Comparison of ENCODE assay signal across 27 cellular contexts in the genomic region with DNA sequence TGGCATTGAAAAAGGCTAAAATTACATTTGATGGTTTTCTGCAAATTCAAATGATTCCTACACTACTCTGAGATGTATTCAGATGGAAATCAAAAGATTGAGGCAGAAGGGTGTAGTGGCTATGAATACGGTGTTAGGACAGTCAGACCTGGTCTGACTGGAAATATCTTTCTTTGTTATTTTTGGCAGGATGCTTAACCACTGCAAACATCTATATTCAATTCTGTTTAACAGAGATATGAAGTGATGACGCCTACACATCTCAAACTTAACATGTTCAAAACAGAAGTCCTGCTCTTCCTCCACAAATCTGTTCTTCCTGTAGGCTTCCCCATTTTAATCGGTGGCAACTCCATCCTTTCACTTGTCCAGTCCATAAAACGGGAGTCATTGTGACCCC.
"Had no signal": no experiment of that assay in that cellular context is flagged by ENCODE, and none has a peak within 500 bp of the region (broad histone marks: within the 10 kb centered on the region; RNA-seq: fewer than 3 reads in every experiment).

No MANE protein-coding gene starts in this region.

- H3K27me3 Mint-ChIP-seq: activated CD4-positive, alpha-beta memory T cell treated with anti-CD3 and anti-CD28 coated beads, Interleukin-2, amount 10 ng/mL, durations not matched to agents 7 days and 5 days; activated CD4-positive, alpha-beta T cell treated with anti-CD3 and anti-CD28 coated beads for 36 hours; activated naive CD4-positive, alpha-beta T cell treated with anti-CD3 and anti-CD28 coated beads, Interleukin-2, amount 10 ng/mL, durations not matched to agents 7 days and 5 days had no signal

- H3K27ac ChIP-seq: KMS-11, SJCRH30, WERI-Rb-1 had no signal

- H3K9me3 Mint-ChIP-seq: activated CD4-positive, alpha-beta memory T cell treated with anti-CD3 and anti-CD28 coated beads, Interleukin-2, amount 10 ng/mL, durations not matched to agents 7 days and 5 days; activated naive CD4-positive, alpha-beta T cell treated with anti-CD3 and anti-CD28 coated beads, Interleukin-2, amount 10 ng/mL, durations not matched to agents 7 days and 5 days; activated naive CD8-positive, alpha-beta T cell treated with anti-CD3 and anti-CD28 coated beads for 36 hours; activated T-helper 2 cell treated with anti-CD3 and anti-CD28 coated beads, Interferon-gamma antibody, Interleukin-2, Interleukin-4, amounts not matched to agents 10 μg/mL and 5 μg/mL and 100 μg/mL, durations not matched to agents 14 hours and 24 hours and 36 hours had no signal

- H3K27me3 ChIP-seq: SJCRH30 had no signal

- H3K9me3 ChIP-seq: SJCRH30, SK-N-SH had no signal

- H3K27ac Mint-ChIP-seq: activated CD4-positive, alpha-beta memory T cell treated with anti-CD3 and anti-CD28 coated beads, Interleukin-2, amount 10 ng/mL, durations not matched to agents 7 days and 5 days; activated CD4-positive, alpha-beta T cell treated with anti-CD3 and anti-CD28 coated beads for 36 hours; activated naive CD4-positive, alpha-beta T cell treated with anti-CD3 and anti-CD28 coated beads, Interleukin-2, amount 10 ng/mL, durations not matched to agents 7 days and 5 days; activated naive CD8-positive, alpha-beta T cell treated with anti-CD3 and anti-CD28 coated beads for 36 hours; activated T-cell treated with anti-CD3 and anti-CD28 coated beads, Interleukin-2, amount 50 U/mL, for 72 hours; activated T-helper 2 cell treated with anti-CD3 and anti-CD28 coated beads, Interferon-gamma antibody, Interleukin-2, Interleukin-4, amounts not matched to agents 10 μg/mL and 5 μg/mL and 100 μg/mL, durations not matched to agents 14 hours and 24 hours and 36 hours had no signal

- H3K36me3 Mint-ChIP-seq: activated naive CD4-positive, alpha-beta T cell treated with anti-CD3 and anti-CD28 coated beads, Interleukin-2, amount 10 ng/mL, durations not matched to agents 7 days and 5 days; activated naive CD8-positive, alpha-beta T cell treated with anti-CD3 and anti-CD28 coated beads for 36 hours had no signal

- H3K9ac ChIP-seq: KMS-11, SK-N-SH had no signal

- H3K4me2 ChIP-seq: KMS-11, SK-N-SH had no signal

- H3K4me1 Mint-ChIP-seq: activated CD4-positive, alpha-beta memory T cell treated with anti-CD3 and anti-CD28 coated beads, Interleukin-2, amount 10 ng/mL, durations not matched to agents 7 days and 5 days; activated CD4-positive, alpha-beta T cell treated with anti-CD3 and anti-CD28 coated beads for 36 hours; activated naive CD4-positive, alpha-beta T cell treated with anti-CD3 and anti-CD28 coated beads, Interleukin-2, amount 10 ng/mL, durations not matched to agents 7 days and 5 days; activated naive CD8-positive, alpha-beta T cell treated with anti-CD3 and anti-CD28 coated beads for 36 hours had no signal

- H3K4me3 ChIP-seq: SJCRH30 had no signal

- ATAC-seq: activated CD4-positive, alpha-beta T cell treated with anti-CD3 and anti-CD28 coated beads for 36 hours; activated T-cell treated with anti-CD3 and anti-CD28 coated beads, Interleukin-2, amount 50 U/mL, for 72 hours; Panc1; Right ventricle myocardium inferior had no signal

- H3K36me3 ChIP-seq: SJCRH30, WERI-Rb-1 had no signal

- H3K4me3 Mint-ChIP-seq: activated CD4-positive, alpha-beta memory T cell treated with anti-CD3 and anti-CD28 coated beads, Interleukin-2, amount 10 ng/mL, durations not matched to agents 7 days and 5 days; activated CD4-positive, alpha-beta T cell treated with anti-CD3 and anti-CD28 coated beads for 36 hours; activated naive CD4-positive, alpha-beta T cell treated with anti-CD3 and anti-CD28 coated beads, Interleukin-2, amount 10 ng/mL, durations not matched to agents 7 days and 5 days; activated naive CD8-positive, alpha-beta T cell treated with anti-CD3 and anti-CD28 coated beads for 36 hours; activated T-cell treated with anti-CD3 and anti-CD28 coated beads, Interleukin-2, amount 50 U/mL, for 72 hours had no signal

- DNase-seq: activated CD4-positive, alpha-beta memory T cell treated with anti-CD3 and anti-CD28 coated beads, Interleukin-2, amount 10 ng/mL, durations not matched to agents 7 days and 5 days; activated CD4-positive, alpha-beta T cell treated with anti-CD3 and anti-CD28 coated beads for 36 hours; activated CD4-positive, alpha-beta T cell treated with anti-CD3 and anti-CD28 coated beads, Interleukin-2, amount 50 U/mL, for 1 hour; activated gamma-delta T cell treated with Interleukin-2 at 50 U/mL for 16 hours; activated naive CD4-positive, alpha-beta T cell treated with anti-CD3 and anti-CD28 coated beads, Interleukin-2, amount 10 ng/mL, durations not matched to agents 7 days and 5 days; activated naive CD8-positive, alpha-beta T cell treated with anti-CD3 and anti-CD28 coated beads for 36 hours; activated T-cell treated with anti-CD3 and anti-CD28 coated beads for 4 hours; activated T-cell treated with anti-CD3 and anti-CD28 coated beads, Interleukin-2, amount 50 U/mL, for 72 hours; MM.1S; NCI-H1048; NCI-H146; NCI-H187 treated with DMSO at 0.1 percent for 48 hours; NCI-H2081 treated with DMSO at 0.1 percent for 48 hours; NCI-H2171; NCI-H2227 treated with DMSO at 0.1 percent for 48 hours; NCI-H446 treated with DMSO at 0.1 percent for 48 hours; NCI-H82; OCI-M1; RPMI8226; SJCRH30; SK-N-SH; T-helper 1 cell; WERI-Rb-1 had no signal
